Comparison of ENCODE assay signal across 27 cellular contexts in genomic region chr5:86875539-86875938, GRCh38.
"Had no signal": no experiment of that assay in that cellular context is flagged by ENCODE, and none has a peak within 500 bp of the region (broad histone marks: within the 10 kb centered on the region; RNA-seq: fewer than 3 reads in every experiment).

No MANE protein-coding gene starts in this region.

- H3K4me1 Mint-ChIP-seq: stimulated activated effector memory CD8-positive, alpha-beta T cell treated with anti-CD3 and anti-CD28 coated beads, Interleukin-12 subunit alpha, Interleukin-12 subunit beta, amount 100 ng/mL, for 72 hours; stimulated activated memory B cell treated with anti-CD40 and anti-IgM and Interleukin-4, amounts not matched to agents 10 μg/mL and 1 μg/mL and 100 μg/mL, for 72 hours; stimulated activated naive B cell treated with anti-CD40 and anti-IgM and Interleukin-4, amounts not matched to agents 10 μg/mL and 1 μg/mL and 100 μg/mL, for 72 hours; stimulated activated naive CD8-positive, alpha-beta T cell treated with anti-CD3 and anti-CD28 coated beads, Interleukin-15, amount 100 ng/mL, for 72 hours had no signal

- H3K4me3 Mint-ChIP-seq: stimulated activated effector memory CD8-positive, alpha-beta T cell treated with anti-CD3 and anti-CD28 coated beads, Interleukin-12 subunit alpha, Interleukin-12 subunit beta, amount 100 ng/mL, for 72 hours; stimulated activated memory B cell treated with anti-CD40 and anti-IgM and Interleukin-4, amounts not matched to agents 10 μg/mL and 1 μg/mL and 100 μg/mL, for 72 hours; stimulated activated naive B cell treated with anti-CD40 and anti-IgM and Interleukin-4, amounts not matched to agents 10 μg/mL and 1 μg/mL and 100 μg/mL, for 72 hours; stimulated activated naive CD8-positive, alpha-beta T cell treated with anti-CD3 and anti-CD28 coated beads, Interleukin-15, amount 100 ng/mL, for 72 hours; stimulated activated naive CD8-positive, alpha-beta T cell treated with anti-CD3 and anti-CD28 coated beads, Interleukin-15, Interleukin-2, amounts not matched to agents 100 ng/mL and 50 ng/mL, for 24 hours; type B pancreatic cell had no signal

- H3K4me1 ChIP-seq: stomach, suprapubic skin, testis, thyroid gland, tibial artery, tibial nerve, transverse colon, upper lobe of left lung, upper lobe of right lung, uterus, vagina had no signal

- H3K9me3 Mint-ChIP-seq: stimulated activated effector memory CD8-positive, alpha-beta T cell treated with anti-CD3 and anti-CD28 coated beads, Interleukin-12 subunit alpha, Interleukin-12 subunit beta, amount 100 ng/mL, for 72 hours; stimulated activated memory B cell treated with anti-CD40 and anti-IgM and Interleukin-4, amounts not matched to agents 10 μg/mL and 1 μg/mL and 100 μg/mL, for 72 hours; stimulated activated naive B cell treated with anti-CD40 and anti-IgM and Interleukin-4, amounts not matched to agents 10 μg/mL and 1 μg/mL and 100 μg/mL, for 72 hours; stimulated activated naive CD8-positive, alpha-beta T cell treated with anti-CD3 and anti-CD28 coated beads, Interleukin-15, amount 100 ng/mL, for 72 hours; stimulated activated naive CD8-positive, alpha-beta T cell treated with anti-CD3 and anti-CD28 coated beads, Interleukin-15, Interleukin-2, amounts not matched to agents 100 ng/mL and 50 ng/mL, for 24 hours; type B pancreatic cell had no signal

- H3K27ac Mint-ChIP-seq: stimulated activated effector memory CD8-positive, alpha-beta T cell treated with anti-CD3 and anti-CD28 coated beads, Interleukin-12 subunit alpha, Interleukin-12 subunit beta, amount 100 ng/mL, for 72 hours; stimulated activated memory B cell treated with anti-CD40 and anti-IgM and Interleukin-4, amounts not matched to agents 10 μg/mL and 1 μg/mL and 100 μg/mL, for 72 hours; stimulated activated naive B cell treated with anti-CD40 and anti-IgM and Interleukin-4, amounts not matched to agents 10 μg/mL and 1 μg/mL and 100 μg/mL, for 72 hours; stimulated activated naive CD8-positive, alpha-beta T cell treated with anti-CD3 and anti-CD28 coated beads, Interleukin-15, amount 100 ng/mL, for 72 hours; stimulated activated naive CD8-positive, alpha-beta T cell treated with anti-CD3 and anti-CD28 coated beads, Interleukin-15, Interleukin-2, amounts not matched to agents 100 ng/mL and 50 ng/mL, for 24 hours; type B pancreatic cell had no signal

- H3K9me3 ChIP-seq: stomach, suprapubic skin, testis, thoracic aorta, thyroid gland, tibial artery, tibial nerve, transverse colon, upper lobe of left lung, upper lobe of right lung, uterus, vagina had no signal

- ATAC-seq: stimulated activated effector memory CD8-positive, alpha-beta T cell treated with anti-CD3 and anti-CD28 coated beads, Interleukin-12 subunit alpha, Interleukin-12 subunit beta, amount 100 ng/mL, for 72 hours; stimulated activated memory B cell treated with anti-CD40 and anti-IgM and Interleukin-4, amounts not matched to agents 10 μg/mL and 1 μg/mL and 100 μg/mL, for 72 hours; stimulated activated naive B cell treated with anti-CD40 and anti-IgM and Interleukin-4, amounts not matched to agents 10 μg/mL and 1 μg/mL and 100 μg/mL, for 72 hours; stimulated activated naive CD8-positive, alpha-beta T cell treated with anti-CD3 and anti-CD28 coated beads, Interleukin-15, amount 100 ng/mL, for 72 hours; stimulated activated naive CD8-positive, alpha-beta T cell treated with anti-CD3 and anti-CD28 coated beads, Interleukin-15, Interleukin-2, amounts not matched to agents 100 U/mL and 50 U/mL, for 24 hours; upper lobe of right lung had no signal

- H3K36me3 ChIP-seq: stomach, suprapubic skin, thoracic aorta, thyroid gland, tibial artery, tibial nerve, transverse colon, upper lobe of left lung, upper lobe of right lung, uterus, vagina had no signal

- H3K4me3 ChIP-seq: stomach, suprapubic skin, testis, thoracic aorta, thyroid gland, tibial artery, tibial nerve, transverse colon, upper lobe of left lung, upper lobe of right lung, uterus, vagina had no signal

- DNase-seq: stimulated activated CD4-positive, alpha-beta T cell treated with anti-CD3 and anti-CD28 coated beads, Interleukin-2, amount 100 ng/mL, for 48 hours; stimulated activated CD4-positive, alpha-beta T cell treated with anti-CD3 and anti-CD28 coated beads, Interleukin-4, amount 100 ng/mL, for 1 hour; stimulated activated CD4-positive, alpha-beta T cell treated with anti-CD3 and anti-CD28 coated beads, Interleukin-4, amount 100 ng/mL, for 24 hours; stimulated activated CD4-positive, alpha-beta T cell treated with anti-CD3 and anti-CD28 coated beads, Interleukin-4, amount 100 ng/mL, for 4 hours; stimulated activated CD8-positive, alpha-beta memory T cell treated with anti-CD3 and anti-CD28 coated beads, Interleukin-4, amount 100 ng/mL, for 48 hours; stimulated activated naive B cell treated with anti-CD40 and anti-IgM and Interleukin-4, amounts not matched to agents 10 μg/mL and 1 μg/mL and 100 μg/mL, for 72 hours; stimulated activated naive CD4-positive, alpha-beta T cell; stimulated activated naive CD4-positive, alpha-beta T cell treated with Interleukin-2 at 50 U/mL for 16 hours; stimulated activated naive CD8-positive, alpha-beta T cell treated with anti-CD3 and anti-CD28 coated beads, Interleukin-15, amount 100 ng/mL, for 72 hours; stimulated activated naive CD8-positive, alpha-beta T cell treated with anti-CD3 and anti-CD28 coated beads, Interleukin-15, Interleukin-2, amounts not matched to agents 100 U/mL and 50 U/mL, for 24 hours; stomach; substantia nigra; testis; thyroid gland; tibial artery; transverse colon; upper lobe of left lung; upper lobe of right lung; uterus had no signal

- H3K27me3 Mint-ChIP-seq: stimulated activated memory B cell treated with anti-CD40 and anti-IgM and Interleukin-4, amounts not matched to agents 10 μg/mL and 1 μg/mL and 100 μg/mL, for 72 hours; stimulated activated naive CD8-positive, alpha-beta T cell treated with anti-CD3 and anti-CD28 coated beads, Interleukin-15, amount 100 ng/mL, for 72 hours; type B pancreatic cell had no signal

- H3K27ac ChIP-seq: stomach, suprapubic skin, testis, thoracic aorta, thyroid gland, tibial artery, tibial nerve, transverse colon, upper lobe of left lung, upper lobe of right lung, uterus, vagina had no signal

- H3K27me3 ChIP-seq: stomach, suprapubic skin, testis, thyroid gland, tibial artery, tibial nerve, transverse colon, upper lobe of left lung, upper lobe of right lung, uterus, vagina had no signal

- H3K36me3 Mint-ChIP-seq: stimulated activated effector memory CD8-positive, alpha-beta T cell treated with anti-CD3 and anti-CD28 coated beads, Interleukin-12 subunit alpha, Interleukin-12 subunit beta, amount 100 ng/mL, for 72 hours; stimulated activated memory B cell treated with anti-CD40 and anti-IgM and Interleukin-4, amounts not matched to agents 10 μg/mL and 1 μg/mL and 100 μg/mL, for 72 hours; stimulated activated naive B cell treated with anti-CD40 and anti-IgM and Interleukin-4, amounts not matched to agents 10 μg/mL and 1 μg/mL and 100 μg/mL, for 72 hours; type B pancreatic cell had no signal
